8 cellular contexts compared by ENCODE assay signal in the genomic region with DNA sequence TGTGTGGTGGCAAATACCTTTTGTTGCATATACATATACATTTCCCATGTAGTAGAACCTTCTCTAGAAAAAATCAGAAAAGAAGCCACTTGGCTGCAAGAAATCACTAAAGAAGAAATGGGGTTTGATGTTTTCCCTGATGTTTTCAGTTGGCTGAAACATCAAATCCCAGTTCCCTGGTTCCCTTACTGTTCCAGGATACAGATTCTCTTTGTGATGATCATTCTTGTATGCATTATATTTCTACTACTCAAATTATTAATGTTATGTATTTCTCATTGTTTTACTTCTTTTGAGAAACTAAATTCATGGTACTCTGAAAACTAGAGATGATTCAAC. TPM values are rescaled to one million over a fixed set of nuclear protein-coding genes. Genes with fewer than 3 reads are reported as not detected.
DNase-seq lines count a peak whose midpoint lies in the region; ATAC-seq, FAIRE-seq and TF ChIP-seq lines count a peak whose summit lies in the region.

No MANE protein-coding gene starts in this region.

- peak overlapping the region; percentile 92 for H3K4me2 ChIP-seq in GM12878 (ENCODE audit: control insufficient read depth, insufficient read depth)

- H3K27ac ChIP-seq in left ventricle myocardium inferior (replicated peaks) (peak overlapping the region; percentile 97), GM12878 (ENCODE audit: control insufficient read depth, insufficient read depth) (peak overlapping the region; percentile 100; the same call in 1 of the 2 replicates), mesodermal cell (ENCODE audit: low read depth, low read length, severe bottlenecking) (peak overlapping the region; percentile 100), vagina (peak overlapping the region; percentile 99)

- no peaks in the 10 kb centered on the region for H3K79me2 ChIP-seq in GM12878 (ENCODE audit: control insufficient read depth, insufficient read depth, low read length)

- H3K4me3 ChIP-seq in left ventricle myocardium inferior, result peak overlapping the region; percentile 68
- H3K4me3 ChIP-seq in GM12878, result no peak overlapping the region
- peak overlapping the region; percentile 7 for H3K4me3 ChIP-seq in mesodermal cell (ENCODE audit: extremely low read depth, insufficient read depth, low read length, poor library complexity, severe bottlenecking)
- H3K4me3 ChIP-seq in vagina, result peak overlapping the region; percentile 55 to 69
- no peak overlapping the region for H3K4me3 ChIP-seq in HAP-1

- TF ChIP-seq RAD21 in GM12878 (IDR thresholded peaks at IDR 0.05; ENCODE audit: insufficient read depth, low read depth, low read length), result no peak

- peak overlapping the region; percentile 33 for H3K9ac ChIP-seq in GM12878 (ENCODE audit: control insufficient read depth, insufficient read depth, low read length)

- CTCF ChIA-PET in GM12878 (lab: Yijun Ruan, JAX), result interaction anchor here (1.1 kb wide), 1 partner anchor 37 kb away, joined by 3 read pairs; no protein-coding TSS in a partner anchor

- H3K36me3 ChIP-seq in left ventricle myocardium inferior (no peaks in the 10 kb centered on the region), GM12878 (ENCODE audit: control insufficient read depth in 2 of 2, insufficient read depth in 2 of 2, low read length in 1 of 2) (no peaks in the 10 kb centered on the region), mesodermal cell (ENCODE audit: control insufficient read depth, insufficient read depth, low read length) (no peaks in the 10 kb centered on the region), vagina (no peaks in the 10 kb centered on the region), HAP-1 (replicated peaks) (no peaks in the 10 kb centered on the region)

- FAIRE-seq in GM12878 (lab: Jason Lieb, UNC), result no peak

- ATAC-seq in GM12878 (no peak), HG02678 (IDR thresholded peaks at IDR 0.05; ENCODE audit: unreplicated experiment) (no peak)

- intact Hi-C loops in left ventricle myocardium inferior (cut with micrococcal nuclease), result no loop called here
- intact Hi-C loops in cardiac septum (cut with DNase I), result no loop called here
- intact Hi-C loops in GM12878 (cut with micrococcal nuclease; ENCODE audit: unreplicated experiment), result no loop called here
- intact Hi-C loops in vagina (cut with DNase I), result no loop called here

- TF ChIP-seq CTCF in left ventricle myocardium inferior (IDR thresholded peaks at IDR 0.05; ENCODE audit: borderline replicate concordance) (no peak), GM12878 (IDR thresholded peaks at IDR 0.05 in 2 of 3, conservative IDR thresholded peaks at IDR 0.05 in 1 of 3; ENCODE audit: control insufficient read depth in 2 of 3, extremely low read depth in 1 of 3, insufficient read depth in 1 of 3, low read depth in 3 of 3, low read length in 3 of 3) (no peak), vagina (IDR thresholded peaks at IDR 0.05) (no peak)

- H3K27me3 ChIP-seq in left ventricle myocardium inferior (ENCODE audit: low read depth) (no peaks in the 10 kb centered on the region), GM12878 (replicated peaks in 1 of 2; ENCODE audit: control insufficient read depth in 2 of 2, insufficient read depth in 2 of 2, low read length in 1 of 2) (no peaks in the 10 kb centered on the region), vagina (no peaks in the 10 kb centered on the region), HAP-1 (ENCODE audit: low read depth) (no peaks in the 10 kb centered on the region)

- TF ChIP-seq POLR2A in GM12878 (IDR thresholded peaks at IDR 0.05; ENCODE audit: low read depth, low read length), result no peak
- no peak for TF ChIP-seq POLR2A in vagina (IDR thresholded peaks at IDR 0.05)

- H3K4me1 ChIP-seq in left ventricle myocardium inferior (peaks cover 13% of the 10 kb centered on the region), GM12878 (ENCODE audit: control insufficient read depth, insufficient read depth, low read length) (peaks cover 10% of the 10 kb centered on the region; the same call in 1 of the 2 replicates), mesodermal cell (ENCODE audit: control insufficient read depth, insufficient read depth, low read length, poor library complexity, severe bottlenecking) (peaks cover 19% of the 10 kb centered on the region), vagina (peaks cover 16% of the 10 kb centered on the region), HAP-1 (peaks cover 8% of the 10 kb centered on the region)

- H3K9me3 ChIP-seq in left ventricle myocardium inferior (replicated peaks) (peaks cover 16% of the 10 kb centered on the region), GM12878 (replicated peaks; ENCODE audit: control insufficient read depth, insufficient read depth, low read length) (no peaks in the 10 kb centered on the region; the same call in 2 of the 3 replicates), mesodermal cell (ENCODE audit: control insufficient read depth, low read length) (no peaks in the 10 kb centered on the region), vagina (peaks cover 8% of the 10 kb centered on the region), HAP-1 (0 out of 2 replicates have a peak, but pooled peaks cover 2% of the 10 kb centered on the region)

- POLR2A ChIA-PET in GM12878 (lab: Charles Lee), result interaction anchor here (0.6 kb wide), 1 partner anchor 236 kb away, joined by 3 read pairs; no protein-coding TSS in a partner anchor

- DNase-seq in left ventricle myocardium inferior (no peak), cardiac septum (ENCODE audit: low spot score) (no peak), GM12878 (ENCODE audit: low read depth, low spot score) (no peak), vagina (ENCODE audit: extremely low spot score in 2 of 2) (no peak), ecto neural progenitor cell (ENCODE audit: low spot score) (no peak), HAP-1 (ENCODE audit: low spot score in 2 of 2) (no peak)

- in situ Hi-C loops in GM12878 (cut with MboI) (no loop called here), HAP-1 (cut with MboI; ENCODE audit: low sequenced_read_pairs) (no loop called here)

- peak overlapping the region; percentile 22; the same call in 1 of the 2 replicates for H2AFZ ChIP-seq in GM12878 (ENCODE audit: control insufficient read depth, low read depth, low read length)

- RAD21 ChIA-PET in GM12878 (lab: Charles Lee; ENCODE audit: unreplicated experiment), result interaction anchor here (1.0 kb wide), 1 partner anchor 282 kb away, joined by 3 read pairs; no protein-coding TSS in a partner anchor

- BruUV-seq in GM12878 (replicated peaks; lab: Mats Ljungman, UMichigan), result no TSS peak

- no peak for TF ChIP-seq EP300 in GM12878 (IDR thresholded peaks at IDR 0.05; ENCODE audit: borderline replicate concordance in 1 of 2, control insufficient read depth in 1 of 2, low read depth in 2 of 2, low read length in 2 of 2)

- H4K20me1 ChIP-seq in GM12878 (ENCODE audit: control insufficient read depth, insufficient read depth), result no peaks in the 10 kb centered on the region

- SMC1A ChIA-PET in GM12878 (lab: Charles Lee; ENCODE audit: uncharacterized antibody, unreplicated experiment), result no interaction called here

TF ChIP-seq in GM12878, 131 proteins besides CTCF, POLR2A, EP300 and RAD21 (continues in another document):
- no peak for TF ChIP-seq MYB (IDR thresholded peaks at IDR 0.05; ENCODE audit: borderline replicate concordance, low read depth, low read length)

RNA-seq across cellular contexts. Expression of gene RNU1-2, which starts 7.6 kb away (rescaled TPM):
- total RNA-seq in left ventricle myocardium inferior (6,072 TPM), cardiac septum (6,195 TPM), GM12878 (2014; rRNA removed) (under 0.01 TPM in 2 replicates), GM12878 (2014; rRNA removed; fragmentation: Illumina TruSeq; extraction: Trizol) (20,946 and 25,634 TPM in 2 replicates), GM12878 (2021) (2,403 and 2,678 TPM in 2 replicates), vagina (19,908 TPM)
- total RNA-seq in GM12878 (2013; cell fraction: nucleolus; rRNA removed), result under 0.01 TPM in 2 replicates
- polyA plus RNA-seq in GM12878 (2011; ENCODE audit: low read depth), result not detected
- polyA plus RNA-seq in GM12878 (2011; rRNA removed) (82.4 and 113 TPM in 2 replicates), GM12878 (2014; fragmentation: Illumina TruSeq; extraction: Trizol) (not detected in 2 replicates), GM12878 (2014; fragmentation: Nextera tagmentation; extraction: Ambion mirVana) (1 to 10 TPM; 4.5 to 4.9 TPM), GM12878 (2014; rRNA removed) (not detected in 2 replicates), GM12878 (2016; fragmentation: Nextera tagmentation; extraction: Ambion mirVana) (1 to 10 TPM; 2.6 to 3.6 TPM)
- under 0.01 TPM in 1 of 2 replicates, not detected in the other for polyA plus RNA-seq in GM12878 (2011; cell fraction: cytosol; rRNA removed)
- polyA plus RNA-seq in GM12878 (2011; cell fraction: nucleus; rRNA removed), result under 0.01 TPM in 2 replicates
- 66.2 TPM in 1 of 2 replicates, not detected in the other for polyA plus RNA-seq in GM12878 (2012)
- polyA minus RNA-seq in GM12878 (2011; rRNA and poly(A)+ RNA removed), result under 0.01 and 12,429 TPM in 2 replicates
- 90,580 and 95,504 TPM in 2 replicates for polyA minus RNA-seq in GM12878 (2011; cell fraction: cytosol; rRNA and poly(A)+ RNA removed)
- polyA minus RNA-seq in GM12878 (2011; cell fraction: nucleus; rRNA and poly(A)+ RNA removed), result 67,711 and 110,374 TPM in 2 replicates
- polyA plus RNA-seq in mesodermal cell (2013, experiment 1 of 2), result 6,211 TPM
- 13,330 TPM for polyA plus RNA-seq in mesodermal cell (2013, experiment 2 of 2)

RNA-seq across cellular contexts. Expression of gene CROCC, which starts 18.3 kb away (rescaled TPM):
- total RNA-seq in left ventricle myocardium inferior (8.9 TPM), cardiac septum (7.4 TPM), GM12878 (2014; rRNA removed) (3.2 and 3.4 TPM in 2 replicates), GM12878 (2014; rRNA removed; fragmentation: Illumina TruSeq; extraction: Trizol) (1.8 and 1.9 TPM in 2 replicates), GM12878 (2021) (3.3 and 3.4 TPM in 2 replicates), vagina (31.9 TPM)
- 9.3 and 12.0 TPM in 2 replicates for total RNA-seq in GM12878 (2013; cell fraction: nucleolus; rRNA removed)
- polyA plus RNA-seq in GM12878 (2011; ENCODE audit: low read depth), result 2.2 TPM
- polyA plus RNA-seq in GM12878 (2011; rRNA removed) (1.4 and 2.7 TPM in 2 replicates), GM12878 (2014; fragmentation: Illumina TruSeq; extraction: Trizol) (1.0 and 3.0 TPM in 2 replicates), GM12878 (2014; fragmentation: Nextera tagmentation; extraction: Ambion mirVana) (under 1 TPM; 0.04 to 0.05 TPM), GM12878 (2014; rRNA removed) (5.0 and 5.5 TPM in 2 replicates), GM12878 (2016; fragmentation: Nextera tagmentation; extraction: Ambion mirVana) (under 1 TPM; 0.82 to 0.84 TPM)
- 2.1 and 3.4 TPM in 2 replicates for polyA plus RNA-seq in GM12878 (2011; cell fraction: cytosol; rRNA removed)
- 21.7 and 22.1 TPM in 2 replicates for polyA plus RNA-seq in GM12878 (2011; cell fraction: nucleus; rRNA removed)
- polyA plus RNA-seq in GM12878 (2012), result 3.6 and 6.5 TPM in 2 replicates
- polyA minus RNA-seq in GM12878 (2011; rRNA and poly(A)+ RNA removed), result 3.1 and 5.0 TPM in 2 replicates
- 0.52 and 0.53 TPM in 2 replicates for polyA minus RNA-seq in GM12878 (2011; cell fraction: cytosol; rRNA and poly(A)+ RNA removed)
- polyA minus RNA-seq in GM12878 (2011; cell fraction: nucleus; rRNA and poly(A)+ RNA removed), result 4.2 and 6.5 TPM in 2 replicates
- polyA plus RNA-seq in mesodermal cell (2013, experiment 1 of 2), result 16.8 TPM
- 14.4 TPM for polyA plus RNA-seq in mesodermal cell (2013, experiment 2 of 2)

Comparison
In these comparisons a context has a peak if more than half of its experiments do, and no peak if none do; other contexts are left out.
1. H3K4me3 ChIP-seq: peak in left ventricle myocardium inferior (single experiment), mesodermal cell (single experiment) and vagina (2 of 2); none in GM12878 (single experiment) and HAP-1 (single experiment).
2. Peak in every context shown above with its lines, with median percentiles within 50 percentile points of each other: H3K27ac ChIP-seq.